In genomic region chr2:215931256-215931903, GRCh38 we compare ENCODE assay signal across 8 cellular contexts.
DNase-seq lines count a peak whose midpoint lies in the region; ATAC-seq and TF ChIP-seq lines count a peak whose summit lies in the region.

No MANE protein-coding gene starts in this region.

- TF ChIP-seq CTCF in RWPE2 (IDR thresholded peaks at IDR 0.05; ENCODE audit: poor library complexity, severe bottlenecking) = peak; percentile 98

- intact Hi-C loops in activated naive CD4-positive, alpha-beta T cell treated with anti-CD3 and anti-CD28 coated beads for 36 hours (cut with micrococcal nuclease) = loop anchor here (1.0 to 10.0 kb wide), 3 partner anchors 377 to 659 kb away; no protein-coding TSS in a partner anchor
- intact Hi-C loops in posterior cingulate gyrus (cut with DNase I) = no loop called here

- CTCF ChIA-PET in activated naive CD4-positive, alpha-beta T cell treated with anti-CD3 and anti-CD28 coated beads for 36 hours (lab: Charles Lee) = interaction anchor here (0.6 to 1.9 kb wide), 23 partner anchors 8 to 1478 kb away, joined by 3 to 8 read pairs (median 3); no protein-coding TSS in a partner anchor

- no peak overlapping the region for H3K4me3 ChIP-seq in RWPE2 (ENCODE audit: severe bottlenecking)

- H3K4me3 Mint-ChIP-seq in activated naive CD4-positive, alpha-beta T cell treated with anti-CD3 and anti-CD28 coated beads for 36 hours = no peak overlapping the region

- H3K9me3 Mint-ChIP-seq in activated naive CD4-positive, alpha-beta T cell treated with anti-CD3 and anti-CD28 coated beads for 36 hours = no peaks in the 10 kb centered on the region

- no peaks in the 10 kb centered on the region for H3K9me3 ChIP-seq in RWPE2 (ENCODE audit: severe bottlenecking)

- peak overlapping the region; percentile 47 for H3K27ac ChIP-seq in RWPE2 (ENCODE audit: poor library complexity, severe bottlenecking)

- H3K4me1 Mint-ChIP-seq in activated naive CD4-positive, alpha-beta T cell treated with anti-CD3 and anti-CD28 coated beads for 36 hours (ENCODE audit: low read depth) = peaks cover 8% of the 10 kb centered on the region

- H3K27ac Mint-ChIP-seq in activated naive CD4-positive, alpha-beta T cell treated with anti-CD3 and anti-CD28 coated beads for 36 hours = no peak overlapping the region

- H3K27me3 ChIP-seq in RWPE2 (ENCODE audit: insufficient read depth, poor library complexity, severe bottlenecking) = no peaks in the 10 kb centered on the region

- ATAC-seq in GM21825 (IDR thresholded peaks at IDR 0.05; ENCODE audit: unreplicated experiment) (peak; percentile 85), RWPE2 (ENCODE audit: low read depth) (peak; percentile 75), HG03039 (IDR thresholded peaks at IDR 0.05; ENCODE audit: unreplicated experiment) (no peak)

- H3K36me3 ChIP-seq in RWPE2 (ENCODE audit: low read depth) = no peaks in the 10 kb centered on the region

- no peaks in the 10 kb centered on the region for H3K27me3 Mint-ChIP-seq in activated naive CD4-positive, alpha-beta T cell treated with anti-CD3 and anti-CD28 coated beads for 36 hours (ENCODE audit: low read depth)

- H3K4me1 ChIP-seq in RWPE2 (ENCODE audit: insufficient read depth, poor library complexity, severe bottlenecking) = peaks cover 15% of the 10 kb centered on the region

- DNase-seq in GDM1 (lab: John Stamatoyannopoulos, UW) = peak; percentile 41
- peak; percentile 76 for DNase-seq in LHCN-M2 (ENCODE audit: low read depth)
- no peak for DNase-seq in RWPE2 (ENCODE audit: low spot score)
- DNase-seq in activated naive CD4-positive, alpha-beta T cell treated with anti-CD3 and anti-CD28 coated beads for 36 hours = peak; percentile 78
- DNase-seq in globus pallidus (ENCODE audit: low spot score) = peak; percentile 68
- peak in 7 of 10 donors; percentile 27 to 91 (median 65) for DNase-seq in posterior cingulate gyrus

- no peaks in the 10 kb centered on the region for H3K36me3 Mint-ChIP-seq in activated naive CD4-positive, alpha-beta T cell treated with anti-CD3 and anti-CD28 coated beads for 36 hours (ENCODE audit: low read depth)
